22 cellular contexts compared by ENCODE assay signal in the genomic region with DNA sequence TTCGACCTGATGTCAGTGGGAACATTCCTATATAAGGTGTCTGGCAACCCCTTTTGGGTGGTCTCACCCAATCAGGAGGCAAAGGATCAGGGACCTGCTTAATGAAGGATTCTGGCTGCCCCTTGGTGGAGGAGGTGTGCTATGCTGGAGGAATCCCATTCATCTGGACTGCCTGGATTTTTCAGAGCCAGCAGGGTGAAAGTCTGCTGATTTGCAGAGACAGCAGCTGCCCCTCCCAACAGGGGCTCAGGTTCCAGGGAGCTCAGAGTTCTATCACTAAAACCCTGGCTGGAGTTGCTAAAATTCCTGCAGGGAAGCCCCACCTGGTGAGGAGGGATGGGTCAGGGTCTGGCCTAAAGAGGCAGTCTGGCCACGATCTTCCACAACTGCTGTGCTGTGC.
DNase-seq lines count a peak whose midpoint lies in the region; ATAC-seq and TF ChIP-seq lines count a peak whose summit lies in the region.
"Had no signal": no experiment of that assay in that cellular context is flagged by ENCODE, and none has a peak within 500 bp of the region (broad histone marks: within the 10 kb centered on the region; RNA-seq: fewer than 3 reads in every experiment).

No MANE protein-coding gene starts in this region.

- no peak overlapping the region for H2AK5ac ChIP-seq in H9 (ENCODE audit: insufficient read length, low read length)
- no peak overlapping the region for H2AK5ac ChIP-seq in trophoblast cell (ENCODE audit: low read length)

- no peak overlapping the region for H3K56ac ChIP-seq in H9 (ENCODE audit: insufficient read length, low read depth, low read length)

- H3K27me3 Mint-ChIP-seq in H9 (ENCODE audit: low read depth): peaks cover 1% of the 10 kb centered on the region; the same call in 1 of the 2 replicates
- H3K27me3 Mint-ChIP-seq in WTC11 (ENCODE audit: low read depth): peaks cover 2% of the 10 kb centered on the region; the same call in 1 of the 2 replicates
- H3K27me3 Mint-ChIP-seq: CD4-positive, alpha-beta memory T cell had no signal

- H3K4me1 Mint-ChIP-seq in H9 (peaks cover 6 to 16% of the 10 kb centered on the region in 2 experiments; a peak in 3 of 4 replicates), WTC11 (peaks cover 13% of the 10 kb centered on the region)
- H3K4me1 Mint-ChIP-seq: CD4-positive, alpha-beta memory T cell had no signal

- H3K9me3 ChIP-seq in H9 (ENCODE audit: control insufficient read depth, low read depth, low read length): no peaks in the 10 kb centered on the region
- no peaks in the 10 kb centered on the region for H3K9me3 ChIP-seq in iPS DF 6.9 (ENCODE audit: control insufficient read depth, insufficient read depth, low read length)
- peaks cover 3% of the 10 kb centered on the region for H3K9me3 ChIP-seq in trophoblast cell (ENCODE audit: insufficient read depth, low read depth, low read length)
- H3K9me3 ChIP-seq: BLaER1 had no signal

- no peaks in the 10 kb centered on the region for H3K23me2 ChIP-seq in H9 (ENCODE audit: insufficient read length, low read depth, low read length, poor library complexity, severe bottlenecking)

- H3K4me1 ChIP-seq in H9 (ENCODE audit: insufficient read depth, low read length) (no peaks in the 10 kb centered on the region; the same call in 1 of the 2 replicates), iPS DF 6.9 (ENCODE audit: control insufficient read depth, insufficient read depth, low read length) (no peaks in the 10 kb centered on the region), trophoblast cell (ENCODE audit: control insufficient read depth in 1 of 2, insufficient read depth in 2 of 2, low read length in 2 of 2) (peaks cover 7 to 9% of the 10 kb centered on the region in 2 experiments)
- H3K4me1 ChIP-seq: A549, BLaER1 had no signal

- no peak overlapping the region for H3T11ph ChIP-seq in H9 (ENCODE audit: low read length)

- POLR2A ChIA-PET in WTC11 (lab: Charles Lee): no interaction called here

- TF ChIP-seq CTCF in H9 (conservative IDR thresholded peaks at IDR 0.05): no peak
- TF ChIP-seq CTCF in WTC11 (IDR thresholded peaks at IDR 0.05): no peak

- H2BK12ac ChIP-seq in H9 (ENCODE audit: insufficient read length, low read depth, low read length) (no peak overlapping the region), trophoblast cell (ENCODE audit: low read length) (no peak overlapping the region)

- H3K18ac ChIP-seq in H9 (ENCODE audit: insufficient read length, low read depth, low read length) (peak overlapping the region; percentile 8), trophoblast cell (ENCODE audit: low read length) (no peak overlapping the region)

- H2BK15ac ChIP-seq in H9 (ENCODE audit: low read depth, low read length): no peak overlapping the region

- H4K20me1 ChIP-seq in H9 (ENCODE audit: control insufficient read depth, insufficient read depth, insufficient read length): no peaks in the 10 kb centered on the region
- H4K20me1 ChIP-seq: BLaER1 had no signal

- H2BK20ac ChIP-seq in H9 (ENCODE audit: low read depth, low read length, poor library complexity, severe bottlenecking): no peak overlapping the region

- H3K27ac Mint-ChIP-seq in H9: peak overlapping the region in 1 of 3 experiments; percentile 31; a peak in 3 of 7 replicates
- peak overlapping the region; percentile 53 for H3K27ac Mint-ChIP-seq in WTC11
- H3K27ac Mint-ChIP-seq: CD4-positive, alpha-beta memory T cell had no signal

- H3K14ac ChIP-seq in H9 (ENCODE audit: insufficient read depth, low read length) (no peak overlapping the region), trophoblast cell (ENCODE audit: low read length) (no peak overlapping the region)

- H3K27me3 ChIP-seq in H9 (ENCODE audit: insufficient read depth, low read length): no peaks in the 10 kb centered on the region
- no peaks in the 10 kb centered on the region for H3K27me3 ChIP-seq in iPS DF 6.9 (ENCODE audit: control insufficient read depth, insufficient read depth, low read length)
- H3K27me3 ChIP-seq in trophoblast cell (ENCODE audit: insufficient read depth, low read length): no peaks in the 10 kb centered on the region
- H3K27me3 ChIP-seq: BLaER1 had no signal

- DNase-seq in H9 (peak; percentile 86), WTC11 (ENCODE audit: low spot score) (peak; percentile 56), iPS DF 6.9 (ENCODE audit: low read depth, low spot score) (peak; percentile 43), trophoblast cell (peak; percentile 15 to 39), kidney glomerular epithelial cell (lab: John Stamatoyannopoulos, UW) (no peak), DMS153 (lab: John Stamatoyannopoulos, UW) (no peak)
- no peak for DNase-seq in stimulated activated CD4-positive, alpha-beta T cell treated with anti-CD3 and anti-CD28 coated beads, Interleukin-2, amount 100 ng/mL, for 24 hours
- DNase-seq: Calu3; CD4-positive, alpha-beta memory T cell; DMS53; GM23248; MV-4-11; NCI-H1694 treated with DMSO at 0.1 percent for 48 hours; NCI-H2227 treated with DMSO at 0.1 percent for 48 hours; NCI-H510A treated with DMSO at 0.1 percent for 48 hours; NCI-H82; PC-3; SIG-M5 had no signal

- H3K9ac ChIP-seq in H9 (ENCODE audit: extremely low read depth, insufficient read length, low read length) (no peak overlapping the region), trophoblast cell (ENCODE audit: low read length) (no peak overlapping the region)
- H3K9ac ChIP-seq: BLaER1, GM23248, KMS-11 had no signal

- H3K4ac ChIP-seq in H9 (ENCODE audit: low read depth, low read length) (no peak overlapping the region), trophoblast cell (ENCODE audit: low read depth, low read length) (no peak overlapping the region)

- H3K27ac ChIP-seq in H9 (ENCODE audit: insufficient read length, low read depth, low read length): no peak overlapping the region
- no peak overlapping the region for H3K27ac ChIP-seq in iPS DF 6.9 (ENCODE audit: low read length)
- H3K27ac ChIP-seq in trophoblast cell (ENCODE audit: low read depth, low read length): peak overlapping the region; percentile 1
- H3K27ac ChIP-seq: A549, BLaER1, GM23248, KMS-11, RWPE1 had no signal

- H3K36me3 Mint-ChIP-seq in H9 (ENCODE audit: insufficient read depth in 1 of 3, low read depth in 3 of 3): no peaks in the 10 kb centered on the region; a peak in 1 of 7 replicates
- H3K36me3 Mint-ChIP-seq in WTC11: no peaks in the 10 kb centered on the region
- H3K36me3 Mint-ChIP-seq: CD4-positive, alpha-beta memory T cell had no signal

- H4K5ac ChIP-seq in H9 (ENCODE audit: insufficient read length, low read depth, low read length): no peak overlapping the region

- no peak overlapping the region for H3K4me3 ChIP-seq in iPS DF 6.9 (ENCODE audit: low read length)
- H3K4me3 ChIP-seq in trophoblast cell (ENCODE audit: low read depth, low read length): no peak overlapping the region
- H3K4me3 ChIP-seq: A549, BLaER1, GM23248 had no signal

- H3K4me2 ChIP-seq in H9 (ENCODE audit: insufficient read depth, insufficient read length, low read length): no peak overlapping the region
- peak overlapping the region; percentile 37 for H3K4me2 ChIP-seq in trophoblast cell (ENCODE audit: low read length)
- H3K4me2 ChIP-seq: A549, BLaER1, KMS-11 had no signal

- no peak overlapping the region for H3K4me3 Mint-ChIP-seq in H9
- H3K4me3 Mint-ChIP-seq in WTC11: no peak overlapping the region
- H3K4me3 Mint-ChIP-seq: CD4-positive, alpha-beta memory T cell had no signal

- H3K9me3 Mint-ChIP-seq in H9 (peaks cover 0 to 2% of the 10 kb centered on the region in 2 experiments; a peak in 1 of 5 replicates), WTC11 (peaks cover 11% of the 10 kb centered on the region; the same call in 1 of the 2 replicates)

- H4K91ac ChIP-seq in H9 (ENCODE audit: insufficient read length, low read depth, low read length): no peak overlapping the region
- no peak overlapping the region for H4K91ac ChIP-seq in trophoblast cell (ENCODE audit: low read depth, low read length)

- H3K79me2 ChIP-seq in H9 (ENCODE audit: insufficient read depth, low read length) (no peaks in the 10 kb centered on the region), trophoblast cell (ENCODE audit: control insufficient read depth, insufficient read depth, low read length, poor library complexity) (peaks cover 2% of the 10 kb centered on the region)

- H3K79me1 ChIP-seq in H9 (ENCODE audit: insufficient read depth, low read depth, low read length, poor library complexity, severe bottlenecking) (no peaks in the 10 kb centered on the region), trophoblast cell (ENCODE audit: low read length) (peaks cover 4% of the 10 kb centered on the region)

- H2AFZ ChIP-seq in H9 (ENCODE audit: low read length): no peak overlapping the region
- peak overlapping the region; percentile 8 for H2AFZ ChIP-seq in trophoblast cell (ENCODE audit: insufficient read depth, low read length, poor library complexity)
- H2AFZ ChIP-seq: GM23248 had no signal

- no peak overlapping the region for H2BK5ac ChIP-seq in H9 (ENCODE audit: insufficient read length, low read length)
- H2BK5ac ChIP-seq in trophoblast cell (ENCODE audit: low read depth, low read length, poor library complexity): no peak overlapping the region

- no peak overlapping the region for H3K23ac ChIP-seq in H9 (ENCODE audit: insufficient read length, low read depth, low read length)
- no peak overlapping the region for H3K23ac ChIP-seq in trophoblast cell (ENCODE audit: low read length)

- no peak overlapping the region for H4K8ac ChIP-seq in H9 (replicated peaks; ENCODE audit: insufficient read length, low read depth, low read length)
- H4K8ac ChIP-seq in trophoblast cell (ENCODE audit: low read depth, low read length): peak overlapping the region; percentile 61

- no CpG with 5 or more reads among the region's 2 CpGs for WGBS in H9 (ENCODE audit: extremely low coverage, insufficient read length, low lambda C conversion rate)
- no CpG with 5 or more reads among the region's 2 CpGs for WGBS in iPS DF 6.9 (ENCODE audit: insufficient coverage, insufficient read length)
- no CpG with 5 or more reads among the region's 2 CpGs for WGBS in trophoblast cell (ENCODE audit: extremely low coverage, insufficient coverage, insufficient read length)

- H3K36me3 ChIP-seq in iPS DF 6.9 (ENCODE audit: control insufficient read depth, insufficient read depth, low read length) (no peaks in the 10 kb centered on the region; the same call in 1 of the 2 replicates), trophoblast cell (ENCODE audit: control insufficient read depth in 1 of 2, insufficient read depth in 2 of 2, low read length in 2 of 2) (no peaks in the 10 kb centered on the region)
- H3K36me3 ChIP-seq: BLaER1 had no signal

- H2BK120ac ChIP-seq in H9 (ENCODE audit: low read depth, low read length, poor library complexity, severe bottlenecking) (no peak overlapping the region), trophoblast cell (ENCODE audit: insufficient read depth, low read length, poor library complexity) (no peak overlapping the region)

- CTCF ChIA-PET in WTC11 (lab: Charles Lee): interaction anchor here (1.0 kb wide), 1 partner anchor 14 kb away, joined by 3 read pairs; no protein-coding TSS in a partner anchor

- H4K12ac ChIP-seq in trophoblast cell (ENCODE audit: low read depth, low read length): no peak overlapping the region

- peak; percentile 95 for ATAC-seq in WTC11
- ATAC-seq: A549, PC-3 had no signal

TF ChIP-seq in WTC11, 78 proteins besides CTCF, POLR2A, EP300 and RAD21 (continues in another document):
- TF ChIP-seq TEAD1 (CRISPR knock-in tag; IDR thresholded peaks at IDR 0.05) (no peak), NR1H2 (CRISPR knock-in tag; IDR thresholded peaks at IDR 0.05) (no peak)

Comparison
In these comparisons a context has a peak if more than half of its experiments do, and no peak if none do; other contexts are left out.
1. DNase-seq: peak in H9 (single experiment), WTC11 (single experiment), iPS DF 6.9 (single experiment) and trophoblast cell (2 of 2); none in kidney glomerular epithelial cell (single experiment), DMS153 (single experiment) and stimulated activated CD4-positive, alpha-beta T cell treated with anti-CD3 and anti-CD28 coated beads, Interleukin-2, amount 100 ng/mL, for 24 hours (0 of 2).